ENCODE assay signal across 20 cellular contexts in genomic region chr15:91655891-91656290, GRCh38.
DNase-seq lines count a peak whose midpoint lies in the region; ATAC-seq and TF ChIP-seq lines count a peak whose summit lies in the region.
"Had no signal": no experiment of that assay in that cellular context is flagged by ENCODE, and none has a peak within 500 bp of the region (broad histone marks: within the 10 kb centered on the region; RNA-seq: fewer than 3 reads in every experiment).

No MANE protein-coding gene starts in this region.

- peaks cover 0 to 5% (median 0%) of the 10 kb centered on the region in 8 donors for H3K9me3 Mint-ChIP-seq in CD4-positive, alpha-beta memory T cell
- H3K9me3 Mint-ChIP-seq in activated CD8-positive, alpha-beta T cell treated with anti-CD3 and anti-CD28 coated beads, Interleukin-2, amount 10 ng/mL, durations not matched to agents 7 days and 5 days (ENCODE audit: insufficient read depth): no peaks in the 10 kb centered on the region
- peaks cover 0 to 2% (median 0%) of the 10 kb centered on the region in 6 donors for H3K9me3 Mint-ChIP-seq in immature natural killer cell

- H3K4me3 ChIP-seq in CD4-positive, alpha-beta memory T cell (ENCODE audit: low read length in 2 of 2): no peak overlapping the region
- no peak overlapping the region for H3K4me3 ChIP-seq in breast epithelium

- H3K27ac Mint-ChIP-seq in CD4-positive, alpha-beta memory T cell: peak overlapping the region in 1 of 7 donors; percentile 22
- H3K27ac Mint-ChIP-seq in activated CD8-positive, alpha-beta T cell treated with anti-CD3 and anti-CD28 coated beads, Interleukin-2, amount 10 ng/mL, durations not matched to agents 7 days and 5 days: no peak overlapping the region
- H3K27ac Mint-ChIP-seq in immature natural killer cell: peak overlapping the region in 4 of 6 donors; percentile 40 to 80 (median 62)
- H3K27ac Mint-ChIP-seq: IgD-negative memory B cell had no signal

- no peaks in the 10 kb centered on the region for H3K9me3 ChIP-seq in CD4-positive, alpha-beta memory T cell (ENCODE audit: control insufficient read depth in 1 of 2, low read length in 2 of 2)
- H3K9me3 ChIP-seq in breast epithelium: no peaks in the 10 kb centered on the region

- peak; percentile 21 for DNase-seq in activated gamma-delta T cell treated with Interleukin-2 at 50 U/mL for 16 hours
- DNase-seq in activated gamma-delta T cell (lab: John Stamatoyannopoulos, UW): no peak
- DNase-seq in CD4-positive, alpha-beta memory T cell: peak; percentile 29 to 65 (median 55)
- DNase-seq in activated CD8-positive, alpha-beta T cell treated with anti-CD3 and anti-CD28 coated beads, Interleukin-2, amount 10 ng/mL, durations not matched to agents 7 days and 5 days: peak; percentile 62
- DNase-seq in immature natural killer cell: peak; percentile 55 to 68 (median 65)
- DNase-seq in activated CD4-positive, alpha-beta T cell treated with anti-CD3 and anti-CD28 coated beads, Interleukin-2, amount 50 U/mL, for 4 hours: no peak
- no peak for DNase-seq in cerebellum (ENCODE audit: low spot score)
- no peak for DNase-seq in breast epithelium (ENCODE audit: low spot score in 2 of 2)
- DNase-seq: DMS79, H7, MV-4-11, NCI-H1694, NCI-H2081, NCI-H2171, NCI-H524 treated with DMSO at 0.1 percent for 48 hours, NCI-H82, SIG-M5 had no signal

- TF ChIP-seq CTCF in breast epithelium (IDR thresholded peaks at IDR 0.05): no peak

- H3K4me1 Mint-ChIP-seq in CD4-positive, alpha-beta memory T cell: peaks cover 6 to 30% (median 16%) of the 10 kb centered on the region in 4 donors
- H3K4me1 Mint-ChIP-seq in activated CD8-positive, alpha-beta T cell treated with anti-CD3 and anti-CD28 coated beads, Interleukin-2, amount 10 ng/mL, durations not matched to agents 7 days and 5 days (ENCODE audit: low read depth): peaks cover 31% of the 10 kb centered on the region
- H3K4me1 Mint-ChIP-seq in immature natural killer cell: peaks cover 15 to 28% of the 10 kb centered on the region in 2 donors
- H3K4me1 Mint-ChIP-seq: IgD-negative memory B cell had no signal

- peaks cover 5% of the 10 kb centered on the region for H3K27me3 ChIP-seq in CD4-positive, alpha-beta memory T cell (ENCODE audit: insufficient read depth, low read length)
- H3K27me3 ChIP-seq in breast epithelium: peaks cover 0 to 7% of the 10 kb centered on the region in 2 donors

- POLR2A ChIA-PET in CD4-positive, alpha-beta memory T cell (lab: Charles Lee; ENCODE audit: partially characterized antibody): no interaction called here
- POLR2A ChIA-PET in activated CD8-positive, alpha-beta T cell treated with anti-CD3 and anti-CD28 coated beads, Interleukin-2, amount 10 ng/mL, durations not matched to agents 7 days and 5 days (lab: Charles Lee): no interaction called here

- no peaks in the 10 kb centered on the region for H3K36me3 Mint-ChIP-seq in CD4-positive, alpha-beta memory T cell
- H3K36me3 Mint-ChIP-seq in activated CD8-positive, alpha-beta T cell treated with anti-CD3 and anti-CD28 coated beads, Interleukin-2, amount 10 ng/mL, durations not matched to agents 7 days and 5 days (ENCODE audit: low read depth): no peaks in the 10 kb centered on the region
- H3K36me3 Mint-ChIP-seq in immature natural killer cell: no peaks in the 10 kb centered on the region
- H3K36me3 Mint-ChIP-seq: IgD-negative memory B cell had no signal

- peak; percentile 52 for ATAC-seq in activated CD8-positive, alpha-beta T cell treated with anti-CD3 and anti-CD28 coated beads, Interleukin-2, amount 10 ng/mL, durations not matched to agents 7 days and 5 days
- ATAC-seq: Panc1 had no signal

- H3K4me1 ChIP-seq in CD4-positive, alpha-beta memory T cell (ENCODE audit: insufficient read depth, low read length): peaks cover 11% of the 10 kb centered on the region
- no peaks in the 10 kb centered on the region for H3K4me1 ChIP-seq in breast epithelium

- H3K4me3 Mint-ChIP-seq in CD4-positive, alpha-beta memory T cell: peak overlapping the region in 2 of 8 donors; percentile 8 to 13
- H3K4me3 Mint-ChIP-seq in activated CD8-positive, alpha-beta T cell treated with anti-CD3 and anti-CD28 coated beads, Interleukin-2, amount 10 ng/mL, durations not matched to agents 7 days and 5 days: no peak overlapping the region
- peak overlapping the region in 2 of 5 donors; percentile 16 to 57 for H3K4me3 Mint-ChIP-seq in immature natural killer cell
- H3K4me3 Mint-ChIP-seq: IgD-negative memory B cell had no signal

- no peak overlapping the region for H3K27ac ChIP-seq in CD4-positive, alpha-beta memory T cell (ENCODE audit: low read depth, low read length)
- H3K27ac ChIP-seq in breast epithelium: no peak overlapping the region
- H3K27ac ChIP-seq: C4-2B had no signal

- no peak for TF ChIP-seq POLR2A in breast epithelium (IDR thresholded peaks at IDR 0.05)

- peaks cover 22 to 32% of the 10 kb centered on the region in 2 donors for H3K27me3 Mint-ChIP-seq in CD4-positive, alpha-beta memory T cell
- peaks cover 38% of the 10 kb centered on the region for H3K27me3 Mint-ChIP-seq in activated CD8-positive, alpha-beta T cell treated with anti-CD3 and anti-CD28 coated beads, Interleukin-2, amount 10 ng/mL, durations not matched to agents 7 days and 5 days (ENCODE audit: low read depth)
- H3K27me3 Mint-ChIP-seq in immature natural killer cell (ENCODE audit: low read depth in 3 of 3): peaks cover 11 to 30% (median 18%) of the 10 kb centered on the region in 3 donors
- H3K27me3 Mint-ChIP-seq: IgD-negative memory B cell had no signal

- no peaks in the 10 kb centered on the region for H3K36me3 ChIP-seq in CD4-positive, alpha-beta memory T cell (ENCODE audit: insufficient read depth, low read length)
- no peaks in the 10 kb centered on the region for H3K36me3 ChIP-seq in breast epithelium

- CTCF ChIA-PET in CD4-positive, alpha-beta memory T cell (lab: Charles Lee; ENCODE audit: partially characterized antibody): interaction anchor here (1.2 to 1.3 kb wide), 2 partner anchors 51 to 353 kb away, joined by 3 to 4 read pairs; no protein-coding TSS in a partner anchor
- CTCF ChIA-PET in activated CD8-positive, alpha-beta T cell treated with anti-CD3 and anti-CD28 coated beads, Interleukin-2, amount 10 ng/mL, durations not matched to agents 7 days and 5 days (lab: Charles Lee): interaction anchor here (2.2 kb wide), 1 partner anchor 50 kb away, joined by 11 read pairs; no protein-coding TSS in a partner anchor

- intact Hi-C loops in CD4-positive, alpha-beta memory T cell (cut with micrococcal nuclease): no loop called here
- intact Hi-C loops in breast epithelium (cut with DNase I; ENCODE audit: low total_unique reads): no loop called here

Comparison
In these comparisons a context has a peak if more than half of its experiments do, and no peak if none do; other contexts are left out.
1. DNase-seq: peak in activated gamma-delta T cell treated with Interleukin-2 at 50 U/mL for 16 hours (single experiment), CD4-positive, alpha-beta memory T cell (5 of 5), activated CD8-positive, alpha-beta T cell treated with anti-CD3 and anti-CD28 coated beads, Interleukin-2, amount 10 ng/mL, durations not matched to agents 7 days and 5 days (single experiment) and immature natural killer cell (3 of 3); none in activated gamma-delta T cell (single experiment), activated CD4-positive, alpha-beta T cell treated with anti-CD3 and anti-CD28 coated beads, Interleukin-2, amount 50 U/mL, for 4 hours (0 of 2), cerebellum (single experiment) and breast epithelium (0 of 2).